ENCODE assay signal across 33 cellular contexts in genomic region chrX:32933548-32933947, GRCh38.
"Had no signal": no experiment of that assay in that cellular context is flagged by ENCODE, and none has a peak within 500 bp of the region (broad histone marks: within the 10 kb centered on the region; RNA-seq: fewer than 3 reads in every experiment).

No MANE protein-coding gene starts in this region.

- H3K36me3 ChIP-seq: adrenal gland, breast epithelium, esophagus squamous epithelium, gastroesophageal sphincter, heart right ventricle, WERI-Rb-1 had no signal

- H3K27me3 Mint-ChIP-seq: activated B cell treated with CpG ODN at 0.5 μM for 24 hours; activated CD8-positive, alpha-beta memory T cell treated with anti-CD3 and anti-CD28 coated beads, Interleukin-2, amount 10 ng/mL, durations not matched to agents 7 days and 5 days; activated naive CD4-positive, alpha-beta T cell treated with anti-CD3 and anti-CD28 coated beads, Interleukin-2, amount 50 U/mL, for 24 hours; activated naive CD8-positive, alpha-beta T cell treated with anti-CD3 and anti-CD28 coated beads for 36 hours; activated naive CD8-positive, alpha-beta T cell treated with anti-CD3 and anti-CD28 coated beads, Interleukin-2, amount 50 U/mL, for 24 hours; brain; T-helper 17 cell had no signal

- H3K9me3 ChIP-seq: adrenal gland, breast epithelium, esophagus squamous epithelium, gastroesophageal sphincter, heart right ventricle had no signal

- H3K9me3 Mint-ChIP-seq: activated B cell treated with CpG ODN at 0.5 μM for 24 hours; activated naive CD4-positive, alpha-beta T cell treated with anti-CD3 and anti-CD28 coated beads for 36 hours; activated naive CD4-positive, alpha-beta T cell treated with anti-CD3 and anti-CD28 coated beads, Interleukin-2, amount 50 U/mL, for 24 hours; activated naive CD8-positive, alpha-beta T cell treated with anti-CD3 and anti-CD28 coated beads for 36 hours; activated naive CD8-positive, alpha-beta T cell treated with anti-CD3 and anti-CD28 coated beads, Interleukin-2, amount 50 U/mL, for 24 hours; brain had no signal

- H3K4me3 ChIP-seq: adrenal gland, breast epithelium, esophagus squamous epithelium, gastroesophageal sphincter, heart right ventricle had no signal

- H3K36me3 Mint-ChIP-seq: activated CD8-positive, alpha-beta memory T cell treated with anti-CD3 and anti-CD28 coated beads, Interleukin-2, amount 10 ng/mL, durations not matched to agents 7 days and 5 days; activated naive CD4-positive, alpha-beta T cell treated with anti-CD3 and anti-CD28 coated beads, Interleukin-2, amount 50 U/mL, for 24 hours; activated naive CD8-positive, alpha-beta T cell treated with anti-CD3 and anti-CD28 coated beads for 36 hours; brain had no signal

- H3K27me3 ChIP-seq: adrenal gland, esophagus squamous epithelium, gastroesophageal sphincter had no signal

- H3K27ac Mint-ChIP-seq: activated B cell treated with CpG ODN at 0.5 μM for 24 hours; activated CD8-positive, alpha-beta memory T cell treated with anti-CD3 and anti-CD28 coated beads, Interleukin-2, amount 10 ng/mL, durations not matched to agents 7 days and 5 days; activated CD8-positive, alpha-beta T cell treated with anti-CD3 and anti-CD28 coated beads, Interleukin-2, amount 10 ng/mL, durations not matched to agents 7 days and 5 days; activated naive CD4-positive, alpha-beta T cell treated with anti-CD3 and anti-CD28 coated beads for 36 hours; activated naive CD4-positive, alpha-beta T cell treated with anti-CD3 and anti-CD28 coated beads, Interleukin-2, amount 50 U/mL, for 24 hours; activated naive CD8-positive, alpha-beta T cell treated with anti-CD3 and anti-CD28 coated beads for 36 hours; activated naive CD8-positive, alpha-beta T cell treated with anti-CD3 and anti-CD28 coated beads, Interleukin-2, amount 50 U/mL, for 24 hours; activated T-helper 1 cell treated with anti-CD3 and anti-CD28 coated beads, Interleukin-12 subunit alpha, Interleukin-12 subunit beta, Interleukin-2, Interleukin-4 antibody, amounts not matched to agents 30 ng/mL and 10 ng/mL and 1 ng/mL, durations not matched to agents 14 hours and 24 hours and 36 hours; activated T-helper 2 cell treated with anti-CD3 and anti-CD28 coated beads, Interferon-gamma antibody, Interleukin-2, Interleukin-4, amounts not matched to agents 10 μg/mL and 5 μg/mL and 100 μg/mL, durations not matched to agents 14 hours and 24 hours and 36 hours; brain; T-helper 17 cell; T-helper 2 cell treated with Interferon-gamma antibody and Interleukin-4, amounts not matched to agents 5 μg/mL and 100 μg/mL, for 36 hours had no signal

- H3K4me1 Mint-ChIP-seq: activated B cell treated with CpG ODN at 0.5 μM for 24 hours; activated CD8-positive, alpha-beta memory T cell treated with anti-CD3 and anti-CD28 coated beads, Interleukin-2, amount 10 ng/mL, durations not matched to agents 7 days and 5 days; activated naive CD4-positive, alpha-beta T cell treated with anti-CD3 and anti-CD28 coated beads, Interleukin-2, amount 50 U/mL, for 24 hours; activated naive CD8-positive, alpha-beta T cell treated with anti-CD3 and anti-CD28 coated beads for 36 hours; activated naive CD8-positive, alpha-beta T cell treated with anti-CD3 and anti-CD28 coated beads, Interleukin-2, amount 50 U/mL, for 24 hours; T-helper 17 cell had no signal

- H3K4me1 ChIP-seq: adrenal gland, breast epithelium, esophagus squamous epithelium, gastroesophageal sphincter had no signal

- H3K4me3 Mint-ChIP-seq: activated B cell treated with CpG ODN at 0.5 μM for 24 hours; activated CD8-positive, alpha-beta memory T cell treated with anti-CD3 and anti-CD28 coated beads, Interleukin-2, amount 10 ng/mL, durations not matched to agents 7 days and 5 days; activated CD8-positive, alpha-beta T cell treated with anti-CD3 and anti-CD28 coated beads, Interleukin-2, amount 10 ng/mL, durations not matched to agents 7 days and 5 days; activated naive CD4-positive, alpha-beta T cell treated with anti-CD3 and anti-CD28 coated beads for 36 hours; activated naive CD4-positive, alpha-beta T cell treated with anti-CD3 and anti-CD28 coated beads, Interleukin-2, amount 50 U/mL, for 24 hours; activated naive CD8-positive, alpha-beta T cell treated with anti-CD3 and anti-CD28 coated beads for 36 hours; activated naive CD8-positive, alpha-beta T cell treated with anti-CD3 and anti-CD28 coated beads, Interleukin-2, amount 50 U/mL, for 24 hours; activated T-helper 1 cell treated with anti-CD3 and anti-CD28 coated beads, Interleukin-12 subunit alpha, Interleukin-12 subunit beta, Interleukin-2, Interleukin-4 antibody, amounts not matched to agents 30 ng/mL and 10 ng/mL and 1 ng/mL, durations not matched to agents 14 hours and 24 hours and 36 hours; brain; T-helper 17 cell; T-helper 2 cell treated with Interferon-gamma antibody and Interleukin-4, amounts not matched to agents 5 μg/mL and 100 μg/mL, for 36 hours had no signal

- H3K27ac ChIP-seq: adrenal gland, breast epithelium, epithelial cell of prostate, esophagus squamous epithelium, gastroesophageal sphincter, heart right ventricle, WERI-Rb-1 had no signal

- ATAC-seq: activated CD4-positive, CD25-positive, alpha-beta regulatory T cell treated with anti-CD3 and anti-CD28 coated beads, Interleukin-2, amount 50 U/mL, for 24 hours; activated CD8-positive, alpha-beta memory T cell treated with anti-CD3 and anti-CD28 coated beads, Interleukin-2, amount 10 ng/mL, durations not matched to agents 7 days and 5 days; activated CD8-positive, alpha-beta T cell treated with anti-CD3 and anti-CD28 coated beads, Interleukin-2, amount 10 ng/mL, durations not matched to agents 7 days and 5 days; activated naive CD8-positive, alpha-beta T cell treated with anti-CD3 and anti-CD28 coated beads, Interleukin-2, amount 50 U/mL, for 24 hours; gastroesophageal sphincter; heart right ventricle; T-helper 17 cell had no signal

- DNase-seq: activated B cell treated with CpG ODN at 0.5 μM for 24 hours; activated CD4-positive, alpha-beta T cell treated with anti-CD3 and anti-CD28 coated beads for 48 hours; activated CD4-positive, alpha-beta T cell treated with anti-CD3 and anti-CD28 coated beads, Interleukin-2, amount 50 U/mL, for 1 hour; activated CD4-positive, alpha-beta T cell treated with anti-CD3 and anti-CD28 coated beads, Interleukin-2, amount 50 U/mL, for 48 hours; activated CD8-positive, alpha-beta memory T cell treated with anti-CD3 and anti-CD28 coated beads, Interleukin-2, amount 10 ng/mL, durations not matched to agents 7 days and 5 days; activated CD8-positive, alpha-beta memory T cell treated with anti-CD3 and anti-CD28 coated beads, Interleukin-2, amount 50 U/mL, for 4 hours; activated CD8-positive, alpha-beta T cell treated with anti-CD3 and anti-CD28 coated beads, Interleukin-2, amount 10 ng/mL, durations not matched to agents 7 days and 5 days; activated effector memory CD4-positive, alpha-beta T cell treated with anti-CD3 and anti-CD28 coated beads, Interleukin-2, amount 50 U/mL, for 16 hours; activated naive CD4-positive, alpha-beta T cell treated with anti-CD3 and anti-CD28 coated beads for 36 hours; activated naive CD8-positive, alpha-beta T cell treated with anti-CD3 and anti-CD28 coated beads for 36 hours; activated naive CD8-positive, alpha-beta T cell treated with anti-CD3 and anti-CD28 coated beads, Interleukin-2, amount 50 U/mL, for 24 hours; activated T-cell treated with anti-CD3 and anti-CD28 coated beads, Interleukin-2, amount 50 U/mL, for 1 hour; activated T-cell treated with anti-CD3 and anti-CD28 coated beads, Interleukin-2, amount 50 U/mL, for 48 hours; adrenal gland; amygdala; aorta; effector CD8-positive, alpha-beta T cell; esophagus squamous epithelium; foreskin melanocyte; heart right ventricle; T-helper 1 cell; T-helper 17 cell; T1000; WERI-Rb-1 had no signal
